In genomic region chr10:14173391-14173705, GRCh38 we compare ENCODE assay signal across 8 cellular contexts.
DNase-seq lines count a peak whose midpoint lies in the region; ATAC-seq lines count a peak whose summit lies in the region.

No MANE protein-coding gene starts in this region.

- H3K4me3 ChIP-seq in iPS-15b (ENCODE audit: low read depth, low read length) = peak overlapping the region; percentile 88

- H3K27ac Mint-ChIP-seq in activated CD4-positive, alpha-beta memory T cell treated with anti-CD3 and anti-CD28 coated beads, Interleukin-2, amount 10 ng/mL, durations not matched to agents 7 days and 5 days = no peak overlapping the region
- H3K27ac Mint-ChIP-seq in stimulated activated memory B cell treated with anti-CD40 and anti-IgM and Interleukin-4, amounts not matched to agents 10 μg/mL and 1 μg/mL and 100 μg/mL, for 72 hours = no peak overlapping the region

- no peaks in the 10 kb centered on the region for H3K36me3 ChIP-seq in iPS-15b (ENCODE audit: control insufficient read depth, insufficient read depth, low read length)

- no peaks in the 10 kb centered on the region for H3K9me3 ChIP-seq in iPS-15b (ENCODE audit: control insufficient read depth, insufficient read depth, low read length)

- H3K27me3 ChIP-seq in iPS-15b (ENCODE audit: control insufficient read depth, insufficient read depth, low read length) = peaks cover 31% of the 10 kb centered on the region

- CTCF ChIA-PET in activated CD4-positive, alpha-beta memory T cell treated with anti-CD3 and anti-CD28 coated beads, Interleukin-2, amount 10 ng/mL, durations not matched to agents 7 days and 5 days (lab: Charles Lee) = interaction anchor here (1.1 kb wide), 1 partner anchor 23 kb away, joined by 3 read pairs; no protein-coding TSS in a partner anchor

- peak overlapping the region; percentile 74 for H3K9ac ChIP-seq in iPS-15b (ENCODE audit: low read depth, low read length)

- H3K9me3 Mint-ChIP-seq in activated CD4-positive, alpha-beta memory T cell treated with anti-CD3 and anti-CD28 coated beads, Interleukin-2, amount 10 ng/mL, durations not matched to agents 7 days and 5 days = no peaks in the 10 kb centered on the region
- H3K9me3 Mint-ChIP-seq in stimulated activated memory B cell treated with anti-CD40 and anti-IgM and Interleukin-4, amounts not matched to agents 10 μg/mL and 1 μg/mL and 100 μg/mL, for 72 hours = peaks cover 3% of the 10 kb centered on the region

- peak overlapping the region; percentile 54 for H3K4me3 Mint-ChIP-seq in activated CD4-positive, alpha-beta memory T cell treated with anti-CD3 and anti-CD28 coated beads, Interleukin-2, amount 10 ng/mL, durations not matched to agents 7 days and 5 days
- H3K4me3 Mint-ChIP-seq in stimulated activated memory B cell treated with anti-CD40 and anti-IgM and Interleukin-4, amounts not matched to agents 10 μg/mL and 1 μg/mL and 100 μg/mL, for 72 hours = peak overlapping the region; percentile 79

- no peaks in the 10 kb centered on the region for H3K36me3 Mint-ChIP-seq in activated CD4-positive, alpha-beta memory T cell treated with anti-CD3 and anti-CD28 coated beads, Interleukin-2, amount 10 ng/mL, durations not matched to agents 7 days and 5 days (ENCODE audit: low read depth)
- H3K36me3 Mint-ChIP-seq in stimulated activated memory B cell treated with anti-CD40 and anti-IgM and Interleukin-4, amounts not matched to agents 10 μg/mL and 1 μg/mL and 100 μg/mL, for 72 hours = no peaks in the 10 kb centered on the region

- H3K4me1 ChIP-seq in iPS-15b (ENCODE audit: control insufficient read depth, insufficient read depth, low read length) = peaks cover 4% of the 10 kb centered on the region

- peak; percentile 36 for ATAC-seq in stimulated activated memory B cell treated with anti-CD40 and anti-IgM and Interleukin-4, amounts not matched to agents 10 μg/mL and 1 μg/mL and 100 μg/mL, for 72 hours
- no peak for ATAC-seq in GM21619 (IDR thresholded peaks at IDR 0.05; ENCODE audit: unreplicated experiment)
- no peak for ATAC-seq in HG03520 (IDR thresholded peaks at IDR 0.05; ENCODE audit: unreplicated experiment)
- no peak for ATAC-seq in HG03571 (IDR thresholded peaks at IDR 0.05; ENCODE audit: unreplicated experiment)

- H3K4me1 Mint-ChIP-seq in activated CD4-positive, alpha-beta memory T cell treated with anti-CD3 and anti-CD28 coated beads, Interleukin-2, amount 10 ng/mL, durations not matched to agents 7 days and 5 days = peaks cover 15% of the 10 kb centered on the region
- H3K4me1 Mint-ChIP-seq in stimulated activated memory B cell treated with anti-CD40 and anti-IgM and Interleukin-4, amounts not matched to agents 10 μg/mL and 1 μg/mL and 100 μg/mL, for 72 hours = peaks cover 25% of the 10 kb centered on the region

- POLR2A ChIA-PET in activated CD4-positive, alpha-beta memory T cell treated with anti-CD3 and anti-CD28 coated beads, Interleukin-2, amount 10 ng/mL, durations not matched to agents 7 days and 5 days (lab: Charles Lee) = interaction anchor here (1.2 to 3.4 kb wide), 2 partner anchors 12 to 15 kb away, joined by 3 to 50 read pairs; no protein-coding TSS in a partner anchor

- H3K27me3 Mint-ChIP-seq in activated CD4-positive, alpha-beta memory T cell treated with anti-CD3 and anti-CD28 coated beads, Interleukin-2, amount 10 ng/mL, durations not matched to agents 7 days and 5 days = peaks cover 86% of the 10 kb centered on the region
- H3K27me3 Mint-ChIP-seq in stimulated activated memory B cell treated with anti-CD40 and anti-IgM and Interleukin-4, amounts not matched to agents 10 μg/mL and 1 μg/mL and 100 μg/mL, for 72 hours = peaks cover 67% of the 10 kb centered on the region

- peak; percentile 24 for DNase-seq in DMS 273 (lab: John Stamatoyannopoulos, UW; ENCODE audit: unreplicated experiment)
- no peak for DNase-seq in DMS 273 treated with DMSO at 0.1 percent for 48 hours (lab: John Stamatoyannopoulos, UW)
- no peak for DNase-seq in activated CD4-positive, alpha-beta memory T cell treated with anti-CD3 and anti-CD28 coated beads, Interleukin-2, amount 10 ng/mL, durations not matched to agents 7 days and 5 days
